23 cellular contexts compared by ENCODE assay signal in genomic region chr3:116064646-116065045, GRCh38.
"Had no signal": no experiment of that assay in that cellular context is flagged by ENCODE, and none has a peak within 500 bp of the region (broad histone marks: within the 10 kb centered on the region; RNA-seq: fewer than 3 reads in every experiment).

No MANE protein-coding gene starts in this region.

- H3K27me3 ChIP-seq: gastroesophageal sphincter, left lung, right atrium auricular region, tibial nerve, uterus had no signal

- H3K4me3 ChIP-seq: gastroesophageal sphincter, left lung, right atrium auricular region, skin epidermis, tibial nerve, uterus had no signal

- H3K36me3 ChIP-seq: gastroesophageal sphincter, left lung, right atrium auricular region, tibial nerve, uterus had no signal

- H3K9me3 ChIP-seq: gastroesophageal sphincter, left lung, right atrium auricular region, tibial nerve, uterus had no signal

- ATAC-seq: activated CD8-positive, alpha-beta T cell treated with anti-CD3 and anti-CD28 coated beads, Interleukin-2, amount 10 ng/mL, durations not matched to agents 7 days and 5 days; activated T-cell treated with anti-CD3 and anti-CD28 coated beads, Interleukin-2, amount 50 U/mL, for 72 hours; effector memory CD8-positive, alpha-beta T cell; gastroesophageal sphincter; left lung; natural killer cell treated with Interleukin-12 subunit alpha and Interleukin-12 subunit beta and Interleukin-15 and Interleukin-18, amount 100 ng/mL, for 72 hours had no signal

- H3K4me1 ChIP-seq: gastroesophageal sphincter, left lung, right atrium auricular region, tibial nerve, uterus had no signal

- H3K9me3 Mint-ChIP-seq: activated B cell treated with CpG ODN at 0.5 μM for 24 hours; dendritic cell treated with granulocyte-macrophage colony-stimulating factor and Interleukin-4, amounts not matched to agents 40 ng/mL and 50 ng/mL, for 4 days; effector memory CD8-positive, alpha-beta T cell had no signal

- H3K4me3 Mint-ChIP-seq: activated B cell treated with CpG ODN at 0.5 μM for 24 hours; activated CD8-positive, alpha-beta T cell treated with anti-CD3 and anti-CD28 coated beads, Interleukin-2, amount 10 ng/mL, durations not matched to agents 7 days and 5 days; activated naive CD8-positive, alpha-beta T cell; activated T-cell treated with anti-CD3 and anti-CD28 coated beads, Interleukin-2, amount 50 U/mL, for 72 hours; dendritic cell treated with granulocyte-macrophage colony-stimulating factor and Interleukin-4, amounts not matched to agents 40 ng/mL and 50 ng/mL, for 4 days; effector memory CD8-positive, alpha-beta T cell; natural killer cell treated with Interleukin-12 subunit alpha and Interleukin-12 subunit beta and Interleukin-15 and Interleukin-18, amount 100 ng/mL, for 72 hours had no signal

- FAIRE-seq: keratinocyte, TTC549 had no signal

- H3K4me1 Mint-ChIP-seq: activated B cell treated with CpG ODN at 0.5 μM for 24 hours had no signal

- H3K27ac ChIP-seq: gastroesophageal sphincter, left lung, right atrium auricular region, skin epidermis, tibial nerve, uterus had no signal

- H3K27ac Mint-ChIP-seq: activated B cell treated with CpG ODN at 0.5 μM for 24 hours; activated CD8-positive, alpha-beta T cell treated with anti-CD3 and anti-CD28 coated beads, Interleukin-2, amount 10 ng/mL, durations not matched to agents 7 days and 5 days; activated naive CD8-positive, alpha-beta T cell; activated T-cell treated with anti-CD3 and anti-CD28 coated beads, Interleukin-2, amount 50 U/mL, for 72 hours; dendritic cell treated with granulocyte-macrophage colony-stimulating factor and Interleukin-4, amounts not matched to agents 40 ng/mL and 50 ng/mL, for 4 days; effector memory CD8-positive, alpha-beta T cell; natural killer cell treated with Interleukin-12 subunit alpha and Interleukin-12 subunit beta and Interleukin-15 and Interleukin-18, amount 100 ng/mL, for 72 hours had no signal

- DNase-seq: activated B cell treated with CpG ODN at 0.5 μM for 24 hours; activated CD4-positive, alpha-beta T cell treated with anti-CD3 and anti-CD28 coated beads for 48 hours; activated CD8-positive, alpha-beta memory T cell treated with anti-CD3 and anti-CD28 coated beads, Interleukin-2, amount 50 U/mL, for 4 hours; activated CD8-positive, alpha-beta T cell treated with anti-CD3 and anti-CD28 coated beads, Interleukin-2, amount 10 ng/mL, durations not matched to agents 7 days and 5 days; activated gamma-delta T cell; activated T-cell treated with anti-CD3 and anti-CD28 coated beads, Interleukin-2, amount 50 U/mL, for 72 hours; amygdala; cerebellar nuclear complex; effector memory CD8-positive, alpha-beta T cell; left lung; posterior cingulate gyrus; stimulated activated CD4-positive, alpha-beta T cell treated with anti-CD3 and anti-CD28 coated beads, Interleukin-4, amount 100 ng/mL, for 24 hours; stimulated activated naive CD4-positive, alpha-beta T cell; uterus had no signal

- H3K36me3 Mint-ChIP-seq: activated naive CD8-positive, alpha-beta T cell; natural killer cell treated with Interleukin-12 subunit alpha and Interleukin-12 subunit beta and Interleukin-15 and Interleukin-18, amount 100 ng/mL, for 72 hours had no signal

- H3K27me3 Mint-ChIP-seq: activated B cell treated with CpG ODN at 0.5 μM for 24 hours; activated naive CD8-positive, alpha-beta T cell; dendritic cell treated with granulocyte-macrophage colony-stimulating factor and Interleukin-4, amounts not matched to agents 40 ng/mL and 50 ng/mL, for 4 days; effector memory CD8-positive, alpha-beta T cell; natural killer cell treated with Interleukin-12 subunit alpha and Interleukin-12 subunit beta and Interleukin-15 and Interleukin-18, amount 100 ng/mL, for 72 hours had no signal
